Comparison of ENCODE assay signal across 8 cellular contexts in genomic region chr20:34363062-34364012, GRCh38. TPM values are rescaled to one million over a fixed set of nuclear protein-coding genes. Genes with fewer than 3 reads are reported as not detected.
DNase-seq lines count a peak whose midpoint lies in the region; ATAC-seq, FAIRE-seq and TF ChIP-seq lines count a peak whose summit lies in the region.

Gene ITCH, plus strand, starts transcription at chr20:34363273. Its CDS starts 30,539 bp downstream, at chr20:34393812.

- no peaks in the 10 kb centered on the region for H3K9me3 Mint-ChIP-seq in nephron progenitor cell
- H3K9me3 Mint-ChIP-seq in stimulated activated naive CD8-positive, alpha-beta T cell treated with anti-CD3 and anti-CD28 coated beads, Interleukin-15, amount 100 ng/mL, for 72 hours, result peaks cover 0 to 4% of the 10 kb centered on the region in 2 donors

- peaks cover 41% of the 10 kb centered on the region for H3K4me1 ChIP-seq in Loucy (ENCODE audit: insufficient read depth, low read length, poor library complexity, severe bottlenecking)

- peak within 1 kb of the TSS; percentile 97 for H3K4me3 Mint-ChIP-seq in nephron progenitor cell
- H3K4me3 Mint-ChIP-seq in stimulated activated naive CD8-positive, alpha-beta T cell treated with anti-CD3 and anti-CD28 coated beads, Interleukin-15, amount 100 ng/mL, for 72 hours, result peak within 1 kb of the TSS; percentile 86 to 93

- peaks cover 3% of the 10 kb centered on the region for H3K27me3 Mint-ChIP-seq in nephron progenitor cell (ENCODE audit: low read depth, poor library complexity)
- H3K27me3 Mint-ChIP-seq in stimulated activated naive CD8-positive, alpha-beta T cell treated with anti-CD3 and anti-CD28 coated beads, Interleukin-15, amount 100 ng/mL, for 72 hours, result no peaks in the 10 kb centered on the region

- no peaks in the 10 kb centered on the region for H3K27me3 ChIP-seq in Loucy (ENCODE audit: insufficient read depth, low read length, poor library complexity, severe bottlenecking)

- no peaks in the 10 kb centered on the region for H3K36me3 ChIP-seq in Loucy (ENCODE audit: insufficient read depth, low read length)

- no peak for TF ChIP-seq CTCF in Loucy (conservative IDR thresholded peaks at IDR 0.05; ENCODE audit: low read length)
- no peak for TF ChIP-seq CTCF in fibroblast of the aortic adventitia (IDR thresholded peaks at IDR 0.05; ENCODE audit: insufficient read depth, low read length)
- TF ChIP-seq CTCF in nephron progenitor cell (IDR thresholded peaks at IDR 0.05), result no peak

- H3K79me2 ChIP-seq in Loucy (ENCODE audit: insufficient read depth, low read length), result peaks cover 53% of the 10 kb centered on the region

- no peaks in the 10 kb centered on the region for H3K9me3 ChIP-seq in Loucy (ENCODE audit: insufficient read depth, low read depth, low read length)

- no peaks in the 10 kb centered on the region for H3K9me2 ChIP-seq in Loucy (replicated peaks; ENCODE audit: low read depth, low read length)

- peak within 1 kb of the TSS; percentile 99 for H3K27ac Mint-ChIP-seq in nephron progenitor cell
- H3K27ac Mint-ChIP-seq in stimulated activated naive CD8-positive, alpha-beta T cell treated with anti-CD3 and anti-CD28 coated beads, Interleukin-15, amount 100 ng/mL, for 72 hours, result peak within 1 kb of the TSS; percentile 99

- H3K4me1 Mint-ChIP-seq in nephron progenitor cell, result peaks cover 36% of the 10 kb centered on the region
- peaks cover 46% of the 10 kb centered on the region for H3K4me1 Mint-ChIP-seq in stimulated activated naive CD8-positive, alpha-beta T cell treated with anti-CD3 and anti-CD28 coated beads, Interleukin-15, amount 100 ng/mL, for 72 hours

- no peak for FAIRE-seq in H54 (lab: Jason Lieb, UNC)

- no peaks in the 10 kb centered on the region for H3F3A ChIP-seq in Loucy (ENCODE audit: low read depth)

- peak; percentile 90 for TF ChIP-seq POLR2A in H54 (IDR thresholded peaks at IDR 0.05; ENCODE audit: low read depth, low read length)
- TF ChIP-seq POLR2A in Raji (IDR thresholded peaks at IDR 0.05; ENCODE audit: insufficient read depth, low read depth, low read length), result peak; percentile 84

- H3K9ac ChIP-seq in Loucy (ENCODE audit: low read depth, low read length, poor library complexity, severe bottlenecking), result peak within 1 kb of the TSS; percentile 93

- DNase-seq in EL (peak; percentile 94), H54 (ENCODE audit: insufficient read length, low spot score) (peak; percentile 94), fibroblast of the aortic adventitia (ENCODE audit: low read depth) (peak; percentile 94), nephron progenitor cell (peak; percentile 95)
- DNase-seq in activated effector memory CD4-positive, alpha-beta T cell treated with Interleukin-2 at 50 U/mL for 16 hours, result peak; percentile 86
- DNase-seq in stimulated activated naive CD8-positive, alpha-beta T cell treated with anti-CD3 and anti-CD28 coated beads, Interleukin-15, amount 100 ng/mL, for 72 hours, result peak; percentile 85 to 92

- H3K36me3 Mint-ChIP-seq in nephron progenitor cell (ENCODE audit: low read depth), result peaks cover 30% of the 10 kb centered on the region

- H3K4me3 ChIP-seq in Loucy (ENCODE audit: low read length, poor library complexity, severe bottlenecking), result peak within 1 kb of the TSS; percentile 94
- peak within 1 kb of the TSS; percentile 85 for H3K4me3 ChIP-seq in fibroblast of the aortic adventitia (ENCODE audit: low read depth, low read length)

- H4K20me1 ChIP-seq in Loucy (ENCODE audit: insufficient read depth, low read length, poor library complexity, severe bottlenecking), result peaks cover 42% of the 10 kb centered on the region

- ATAC-seq in stimulated activated naive CD8-positive, alpha-beta T cell treated with anti-CD3 and anti-CD28 coated beads, Interleukin-15, amount 100 ng/mL, for 72 hours, result peak; percentile 98

- peak within 1 kb of the TSS; percentile 82 for H3K4me2 ChIP-seq in Loucy (ENCODE audit: low read depth, low read length, poor library complexity, severe bottlenecking)

- peak within 1 kb of the TSS; percentile 99 for H2AFZ ChIP-seq in Loucy (ENCODE audit: low read length)

RNA-seq across cellular contexts. Expression of gene ITCH, which starts in this region (rescaled TPM):
- 37.5 and 70.7 TPM in 2 replicates for total RNA-seq in fibroblast of the aortic adventitia (ENCODE audit: low replicate concordance)

Comparison
In these comparisons a context has a peak if more than half of its experiments do, and no peak if none do; other contexts are left out.
1. Peak in every context shown above with its lines: DNase-seq, ATAC-seq and H3K4me3 ChIP-seq.